10 cellular contexts compared by ENCODE assay signal in genomic region chr11:66426314-66426713, GRCh38. TPM values are rescaled to one million over a fixed set of nuclear protein-coding genes. Genes with fewer than 3 reads are reported as not detected.
"Had no signal": no experiment of that assay in that cellular context is flagged by ENCODE, and none has a peak within 500 bp of the region (broad histone marks: within the 10 kb centered on the region; RNA-seq: fewer than 3 reads in every experiment).

No MANE protein-coding gene starts in this region.

- H3K36me3 ChIP-seq: HAP-1 had no signal

- H3K27ac ChIP-seq: HL-60 had no signal

- H3K4me3 ChIP-seq: GM23338, HAP-1, K562 had no signal

- FAIRE-seq: H1, H54, K562 had no signal

- DNase-seq: HFFc6, IMR-90, KG1 had no signal

- H3K4me1 ChIP-seq: HAP-1 had no signal

- H3K9me3 ChIP-seq: HAP-1 had no signal

RNA-seq across cellular contexts. Expression of gene NPAS4, which starts 5.5 kb away (rescaled TPM):
- total RNA-seq: HT1080, K562 had no signal
- polyA plus RNA-seq: K562 had no signal

RNA-seq across cellular contexts. Expression of gene SLC29A2, which starts 54.8 kb away (rescaled TPM):
- total RNA-seq: HFFc6 had no signal
